ENCODE assay signal across 16 cellular contexts in genomic region chr2:129934044-129934822, GRCh38. TPM values are rescaled to one million over a fixed set of nuclear protein-coding genes. Genes with fewer than 3 reads are reported as not detected.
A peak's percentile ranks its signal among the peaks of the same experiment; 100 is the strongest.
DNase-seq lines count a peak whose midpoint lies in the region; ATAC-seq and TF ChIP-seq lines count a peak whose summit lies in the region.
"Had no signal": no experiment of that assay in that cellular context is flagged by ENCODE, and none has a peak within 500 bp of the region (broad histone marks: within the 10 kb centered on the region; RNA-seq: fewer than 3 reads in every experiment).

No MANE protein-coding gene starts in this region.

- intact Hi-C loops in CD4-positive, alpha-beta memory T cell (cut with micrococcal nuclease): no loop called here

- peaks cover 25% of the 10 kb centered on the region for H3K4me1 Mint-ChIP-seq in chondrocyte (ENCODE audit: low read depth)
- H3K4me1 Mint-ChIP-seq in CD4-positive, alpha-beta memory T cell: peaks cover 0 to 2% (median 0%) of the 10 kb centered on the region in 4 donors
- H3K4me1 Mint-ChIP-seq: B cell had no signal

- DNase-seq in cardiac muscle cell (ENCODE audit: low read depth in 1 of 2, low spot score in 1 of 2) (peak; percentile 23 to 25), right atrium auricular region (ENCODE audit: low spot score) (no peak), chondrocyte (ENCODE audit: low spot score) (no peak), left kidney (ENCODE audit: low read depth, low spot score) (peak; percentile 46), NCI-H1092 treated with DMSO at 0.1 percent for 48 hours (lab: John Stamatoyannopoulos, UW) (no peak)
- DNase-seq in CD4-positive, alpha-beta memory T cell: no peak
- DNase-seq: activated naive CD8-positive, alpha-beta T cell treated with anti-CD3 and anti-CD28 coated beads, Interleukin-2, amount 10 ng/mL, durations not matched to agents 7 days and 5 days; NCI-H2171; sigmoid colon; T1000; transverse colon had no signal

- H3K36me3 ChIP-seq in cardiac muscle cell: no peaks in the 10 kb centered on the region
- no peaks in the 10 kb centered on the region for H3K36me3 ChIP-seq in right atrium auricular region
- H3K36me3 ChIP-seq in urinary bladder (ENCODE audit: insufficient read depth): no peaks in the 10 kb centered on the region
- H3K36me3 ChIP-seq in CD4-positive, alpha-beta memory T cell (ENCODE audit: insufficient read depth, low read length): no peaks in the 10 kb centered on the region
- H3K36me3 ChIP-seq: sigmoid colon, transverse colon had no signal

- H3K9me3 ChIP-seq in cardiac muscle cell (ENCODE audit: low read depth): no peaks in the 10 kb centered on the region
- no peaks in the 10 kb centered on the region for H3K9me3 ChIP-seq in right atrium auricular region
- no peaks in the 10 kb centered on the region for H3K9me3 ChIP-seq in CD4-positive, alpha-beta memory T cell (ENCODE audit: control insufficient read depth in 1 of 2, low read length in 2 of 2)
- H3K9me3 ChIP-seq: sigmoid colon, transverse colon had no signal

- H3K27ac ChIP-seq in cardiac muscle cell (no peak overlapping the region), right atrium auricular region (no peak overlapping the region), urinary bladder (ENCODE audit: low read depth) (no peak overlapping the region)
- H3K27ac ChIP-seq in CD4-positive, alpha-beta memory T cell (ENCODE audit: low read depth, low read length): no peak overlapping the region
- H3K27ac ChIP-seq: sigmoid colon, transverse colon had no signal

- peak overlapping the region; percentile 73 for H3K4me3 Mint-ChIP-seq in chondrocyte (ENCODE audit: unreplicated experiment)
- no peak overlapping the region for H3K4me3 Mint-ChIP-seq in CD4-positive, alpha-beta memory T cell
- H3K4me3 Mint-ChIP-seq: activated naive CD8-positive, alpha-beta T cell treated with anti-CD3 and anti-CD28 coated beads, Interleukin-2, amount 10 ng/mL, durations not matched to agents 7 days and 5 days; B cell had no signal

- H3K27me3 Mint-ChIP-seq in chondrocyte (ENCODE audit: low read depth): peaks cover 9% of the 10 kb centered on the region
- H3K27me3 Mint-ChIP-seq in CD4-positive, alpha-beta memory T cell: peaks cover 13 to 19% of the 10 kb centered on the region in 2 donors

- peaks cover 20% of the 10 kb centered on the region for H3K27me3 ChIP-seq in cardiac muscle cell
- no peaks in the 10 kb centered on the region for H3K27me3 ChIP-seq in right atrium auricular region
- H3K27me3 ChIP-seq in CD4-positive, alpha-beta memory T cell (ENCODE audit: insufficient read depth, low read length): no peaks in the 10 kb centered on the region

- H3K4me1 ChIP-seq in cardiac muscle cell (ENCODE audit: low read depth) (no peaks in the 10 kb centered on the region), right atrium auricular region (no peaks in the 10 kb centered on the region), urinary bladder (ENCODE audit: insufficient read depth) (no peaks in the 10 kb centered on the region)
- no peaks in the 10 kb centered on the region for H3K4me1 ChIP-seq in CD4-positive, alpha-beta memory T cell (ENCODE audit: insufficient read depth, low read length)
- H3K4me1 ChIP-seq: sigmoid colon, transverse colon had no signal

- CTCF ChIA-PET in CD4-positive, alpha-beta memory T cell (lab: Charles Lee; ENCODE audit: partially characterized antibody): no interaction called here

- H3K4me3 ChIP-seq in cardiac muscle cell: peak overlapping the region; percentile 11
- peak overlapping the region in 1 of 2 donors; percentile 29 for H3K4me3 ChIP-seq in right atrium auricular region
- peak overlapping the region; percentile 26 for H3K4me3 ChIP-seq in urinary bladder (ENCODE audit: low read depth, low read length)
- H3K4me3 ChIP-seq in CD4-positive, alpha-beta memory T cell (ENCODE audit: low read length in 2 of 2): no peak overlapping the region
- H3K4me3 ChIP-seq: transverse colon had no signal

- ATAC-seq in GM19455 (IDR thresholded peaks at IDR 0.05; ENCODE audit: unreplicated experiment): no peak
- ATAC-seq: HCT116 had no signal

- no peaks in the 10 kb centered on the region for H3K9me3 Mint-ChIP-seq in chondrocyte (ENCODE audit: low read depth)
- H3K9me3 Mint-ChIP-seq in CD4-positive, alpha-beta memory T cell: no peaks in the 10 kb centered on the region
- H3K9me3 Mint-ChIP-seq: activated naive CD8-positive, alpha-beta T cell treated with anti-CD3 and anti-CD28 coated beads, Interleukin-2, amount 10 ng/mL, durations not matched to agents 7 days and 5 days had no signal

- WGBS in urinary bladder: 4% methylated on average over 41 of the region's 41 CpGs

- TF ChIP-seq CTCF in cardiac muscle cell (IDR thresholded peaks at IDR 0.05; ENCODE audit: low read depth, low read length): no peak
- no peak for TF ChIP-seq CTCF in right atrium auricular region (IDR thresholded peaks at IDR 0.05)
- TF ChIP-seq CTCF in chondrocyte (IDR thresholded peaks at IDR 0.05): no peak

- no peak overlapping the region for H3K27ac Mint-ChIP-seq in chondrocyte (ENCODE audit: unreplicated experiment)
- no peak overlapping the region for H3K27ac Mint-ChIP-seq in CD4-positive, alpha-beta memory T cell
- H3K27ac Mint-ChIP-seq: activated naive CD8-positive, alpha-beta T cell treated with anti-CD3 and anti-CD28 coated beads, Interleukin-2, amount 10 ng/mL, durations not matched to agents 7 days and 5 days; B cell had no signal

- POLR2A ChIA-PET in CD4-positive, alpha-beta memory T cell (lab: Charles Lee; ENCODE audit: partially characterized antibody): no interaction called here

- H3K36me3 Mint-ChIP-seq in chondrocyte (ENCODE audit: low read depth): no peaks in the 10 kb centered on the region
- H3K36me3 Mint-ChIP-seq in CD4-positive, alpha-beta memory T cell: no peaks in the 10 kb centered on the region
- H3K36me3 Mint-ChIP-seq: activated naive CD8-positive, alpha-beta T cell treated with anti-CD3 and anti-CD28 coated beads, Interleukin-2, amount 10 ng/mL, durations not matched to agents 7 days and 5 days had no signal

RNA-seq across cellular contexts. Expression of gene RAB6C, which starts 45.2 kb away (rescaled TPM):
- total RNA-seq in cardiac muscle cell: 0.09 TPM in 1 of 2 replicates, not detected in the other
- polyA plus RNA-seq in cardiac muscle cell: 0.07 TPM in 1 of 2 replicates, not detected in the other
- not detected for total RNA-seq in right atrium auricular region
- 0.24 to 0.37 TPM (median 0.31 TPM) in 3 replicates for total RNA-seq in chondrocyte
- 0.11 TPM for total RNA-seq in urinary bladder
- polyA plus RNA-seq in urinary bladder: 0.08 TPM
- under 1 TPM in 1 of 2 experiments, not detected in 1; 0.11 TPM for total RNA-seq in CD4-positive, alpha-beta memory T cell
- polyA plus RNA-seq in CD4-positive, alpha-beta memory T cell: not detected
- total RNA-seq: B cell, glomerular endothelial cell had no signal

Comparison
In these comparisons a context has a peak if more than half of its experiments do, and no peak if none do; other contexts are left out.
1. DNase-seq: peak in cardiac muscle cell (2 of 2) and left kidney (single experiment); none in right atrium auricular region (single experiment), chondrocyte (single experiment), NCI-H1092 treated with DMSO at 0.1 percent for 48 hours (single experiment) and CD4-positive, alpha-beta memory T cell (0 of 5).
2. H3K4me3 ChIP-seq: peak in cardiac muscle cell (single experiment) and urinary bladder (single experiment); none in CD4-positive, alpha-beta memory T cell (0 of 2).